ENCODE assay signal across 19 cellular contexts in the genomic region with DNA sequence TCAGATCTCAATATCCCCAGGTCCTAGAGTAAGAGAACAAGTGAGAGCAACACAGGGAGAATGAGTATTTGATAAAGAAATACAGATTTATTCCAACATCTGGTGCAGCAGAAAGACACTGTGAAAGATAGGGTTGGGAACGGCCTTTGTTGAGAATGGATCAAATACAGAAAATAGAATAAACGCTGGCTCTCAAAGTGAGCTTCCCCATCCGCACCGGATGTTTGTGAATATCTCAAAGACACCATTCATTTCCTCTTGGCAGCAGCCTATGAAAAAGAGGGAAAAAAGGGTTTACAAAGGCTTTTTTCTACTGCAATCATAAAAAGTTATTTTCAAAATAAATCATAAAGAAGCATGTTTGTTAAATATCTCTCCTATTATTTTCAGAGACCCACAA.
DNase-seq lines count a peak whose midpoint lies in the region; ATAC-seq and TF ChIP-seq lines count a peak whose summit lies in the region.
"Had no signal": no experiment of that assay in that cellular context is flagged by ENCODE, and none has a peak within 500 bp of the region (broad histone marks: within the 10 kb centered on the region; RNA-seq: fewer than 3 reads in every experiment).

No MANE protein-coding gene starts in this region.

- peak overlapping the region; percentile 85 for H3K27ac ChIP-seq in caudate nucleus (ENCODE audit: low read depth, low read length)
- H3K27ac ChIP-seq: C4-2B, HL-60, PC-9 had no signal

- no peak for TF ChIP-seq CTCF in omental fat pad (IDR thresholded peaks at IDR 0.05)

- DNase-seq in COLO829 (ENCODE audit: low spot score) (peak; percentile 19), caudate nucleus (lab: John Stamatoyannopoulos, UW) (peak in 22 of 61 donors; percentile 1 to 48 (median 6)), head of caudate nucleus (peak in 28 of 42 donors; percentile 3 to 75 (median 35)), putamen (ENCODE audit: low spot score) (peak; percentile 71), HT-29 (ENCODE audit: low spot score) (no peak), NCI-H524 (lab: John Stamatoyannopoulos, UW) (no peak), omental fat pad (ENCODE audit: low spot score) (no peak), NCI-H82 (lab: John Stamatoyannopoulos, UW) (no peak)
- DNase-seq: DMS79, KG1, NCI-H1092 treated with DMSO at 0.1 percent for 48 hours, NCI-H1694, NCI-H2107, NCI-H345, PC-9 had no signal

- ATAC-seq in omental fat pad (ENCODE audit: low FRiP score) = no peak
- ATAC-seq: GM12878, HCT116 had no signal

- intact Hi-C loops in head of caudate nucleus (cut with DNase I) = no loop called here

Comparison
In these comparisons a context has a peak if more than half of its experiments do, and no peak if none do; other contexts are left out.
1. DNase-seq: peak in COLO829 (single experiment), head of caudate nucleus (28 of 42) and putamen (single experiment); none in HT-29 (single experiment), NCI-H524 (0 of 2), omental fat pad (single experiment) and NCI-H82 (single experiment).